15 cellular contexts compared by ENCODE assay signal in the genomic region with DNA sequence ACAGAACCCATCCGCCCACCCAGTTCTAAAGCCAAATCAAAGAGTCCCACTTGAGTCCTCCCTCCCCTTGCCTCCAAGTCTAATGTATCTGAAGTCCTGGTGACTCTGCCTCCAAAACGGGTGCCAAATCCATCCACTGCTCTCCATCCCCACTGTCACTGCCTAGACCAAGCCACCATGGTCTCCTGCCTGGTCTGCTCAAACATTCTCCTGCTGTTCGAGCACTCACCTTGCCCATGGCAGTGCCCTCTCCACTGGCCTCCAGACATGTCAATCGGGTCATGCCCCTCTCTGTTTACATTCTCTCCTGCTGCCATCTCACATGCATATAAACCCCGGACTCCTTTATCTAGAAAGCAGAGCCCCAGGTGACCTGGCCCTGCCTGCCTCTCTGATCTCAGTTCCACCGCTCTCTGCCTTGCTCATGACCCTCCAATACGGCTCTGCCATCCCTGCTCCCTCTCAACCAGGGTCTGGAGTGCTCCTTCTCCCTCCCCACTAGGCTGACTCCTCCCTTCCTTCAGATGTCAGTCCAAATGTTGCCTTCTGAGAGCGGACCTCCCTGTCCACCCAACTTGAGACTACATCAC. TPM values are rescaled to one million over a fixed set of nuclear protein-coding genes. Genes with fewer than 3 reads are reported as not detected.
"Had no signal": no experiment of that assay in that cellular context is flagged by ENCODE, and none has a peak within 500 bp of the region (broad histone marks: within the 10 kb centered on the region; RNA-seq: fewer than 3 reads in every experiment).

No MANE protein-coding gene starts in this region.

- H3K4me2 ChIP-seq: hepatocyte had no signal

- H2AFZ ChIP-seq: hepatocyte had no signal

- H3K9me3 Mint-ChIP-seq: activated T-helper 2 cell treated with anti-CD3 and anti-CD28 coated beads, Interferon-gamma antibody, Interleukin-2, Interleukin-4, amounts not matched to agents 10 μg/mL and 5 μg/mL and 100 μg/mL, durations not matched to agents 14 hours and 24 hours and 36 hours; natural killer cell had no signal

- H3K4me1 ChIP-seq: foreskin keratinocyte had no signal

- H3K36me3 Mint-ChIP-seq: natural killer cell had no signal

- H3K9me3 ChIP-seq: thyroid gland had no signal

- H3K27ac Mint-ChIP-seq: activated T-helper 2 cell treated with anti-CD3 and anti-CD28 coated beads, Interferon-gamma antibody, Interleukin-2, Interleukin-4, amounts not matched to agents 10 μg/mL and 5 μg/mL and 100 μg/mL, durations not matched to agents 14 hours and 24 hours and 36 hours; natural killer cell had no signal

- DNase-seq: activated naive CD4-positive, alpha-beta T cell treated with anti-CD3 and anti-CD28 coated beads, Interleukin-2, amount 50 U/mL, for 16 hours; activated T-cell treated with anti-CD3 and anti-CD28 coated beads, Interleukin-2, amount 50 U/mL, for 1 hour; dorsolateral prefrontal cortex; foreskin keratinocyte; mesenchymal stem cell; natural killer cell; occipital lobe; stimulated activated CD8-positive, alpha-beta memory T cell treated with anti-CD3 and anti-CD28 coated beads, Interleukin-4, amount 100 ng/mL, for 48 hours; stimulated activated naive CD4-positive, alpha-beta T cell treated with Interleukin-2 at 50 U/mL for 16 hours; T1000; thyroid gland had no signal

- H3K4me3 Mint-ChIP-seq: natural killer cell had no signal

- H3K27me3 ChIP-seq: cardiac muscle cell, foreskin keratinocyte, hepatocyte, thyroid gland had no signal

- H3K27ac ChIP-seq: cardiac muscle cell, dorsolateral prefrontal cortex, foreskin keratinocyte, hepatocyte, SK-N-MC, thyroid gland had no signal

- H3K4me3 ChIP-seq: cardiac muscle cell, dorsolateral prefrontal cortex, hepatocyte, SK-N-MC, thyroid gland had no signal

- H3K4me1 Mint-ChIP-seq: natural killer cell had no signal

- H3K36me3 ChIP-seq: cardiac muscle cell, thyroid gland had no signal

- ATAC-seq: foreskin keratinocyte, natural killer cell had no signal

RNA-seq across cellular contexts. Expression of a gene that starts 32.1 kb away (rescaled TPM):
- total RNA-seq: cardiac muscle cell had no signal
- polyA plus RNA-seq: cardiac muscle cell had no signal
